ENCODE assay signal across 16 cellular contexts in the genomic region with DNA sequence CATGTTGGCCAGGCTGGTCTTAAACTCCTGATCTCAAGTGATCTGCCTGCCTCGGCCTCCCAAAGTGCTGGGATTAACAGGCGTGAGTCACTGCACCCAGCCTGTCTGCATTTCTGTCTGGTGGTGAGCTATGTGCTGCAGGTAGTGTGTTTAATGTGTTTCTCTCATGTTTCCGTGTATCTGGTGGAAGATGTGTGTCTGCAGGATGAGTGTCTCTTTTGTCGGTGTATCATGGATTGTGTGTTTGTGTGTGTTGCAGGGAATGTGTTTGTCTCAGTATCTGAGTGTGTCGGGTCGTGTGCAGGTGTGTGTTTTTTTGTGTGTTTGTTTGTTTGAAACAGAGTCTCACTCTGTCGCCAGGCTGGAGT.
"Had no signal": no experiment of that assay in that cellular context is flagged by ENCODE, and none has a peak within 500 bp of the region (broad histone marks: within the 10 kb centered on the region; RNA-seq: fewer than 3 reads in every experiment).

No MANE protein-coding gene starts in this region.

- H3K4me1 ChIP-seq: thyroid gland had no signal

- H3K36me3 ChIP-seq: breast epithelium, left ventricle myocardium inferior, ovary, right lobe of liver, thyroid gland, vagina had no signal

- H3K9me3 ChIP-seq: breast epithelium, left ventricle myocardium inferior, ovary, right lobe of liver, thyroid gland, vagina had no signal

- H3K27me3 ChIP-seq: breast epithelium, dorsolateral prefrontal cortex, ovary, right lobe of liver, thyroid gland, vagina had no signal

- DNase-seq: activated CD4-positive, alpha-beta T cell treated with anti-CD3 and anti-CD28 coated beads, Interleukin-2, amount 50 U/mL, for 1 hour; activated CD8-positive, alpha-beta memory T cell treated with anti-CD3 and anti-CD28 coated beads, Interleukin-2, amount 50 U/mL, for 4 hours; activated T-cell treated with anti-CD3 and anti-CD28 coated beads, Interleukin-2, amount 50 U/mL, for 4 hours; foreskin fibroblast; hippocampal formation; left ventricle myocardium inferior; naive thymus-derived CD4-positive, alpha-beta T cell; stimulated activated CD4-positive, alpha-beta T cell treated with anti-CD3 and anti-CD28 coated beads, Interleukin-4, amount 100 ng/mL, for 4 hours; stimulated activated naive B cell treated with anti-CD40 and anti-IgM and Interleukin-4, amounts not matched to agents 10 μg/mL and 1 μg/mL and 100 μg/mL, for 72 hours; thyroid gland had no signal

- H3K27ac ChIP-seq: breast epithelium, epithelial cell of prostate, left ventricle myocardium inferior, ovary, right lobe of liver, thyroid gland had no signal

- H3K4me3 ChIP-seq: breast epithelium, dorsolateral prefrontal cortex, left ventricle myocardium inferior, ovary, right lobe of liver, thyroid gland, vagina had no signal

- ATAC-seq: naive thymus-derived CD4-positive, alpha-beta T cell; right lobe of liver; stimulated activated naive B cell treated with anti-CD40 and anti-IgM and Interleukin-4, amounts not matched to agents 10 μg/mL and 1 μg/mL and 100 μg/mL, for 72 hours had no signal
